ENCODE assay signal across 8 cellular contexts in genomic region chr20:372543-373082, GRCh38. TPM values are rescaled to one million over a fixed set of nuclear protein-coding genes. Genes with fewer than 3 reads are reported as not detected.
DNase-seq lines count a peak whose midpoint lies in the region; ATAC-seq, FAIRE-seq and TF ChIP-seq lines count a peak whose summit lies in the region.
"Not testable (repeated sequence)": the region's sequence is repeated elsewhere in the genome, so short reads cannot be mapped to it uniquely, and the experiment has no call there.

No MANE protein-coding gene starts in this region.

- not testable (repeated sequence) for H4K20me1 ChIP-seq in Loucy (ENCODE audit: insufficient read depth, low read length, poor library complexity, severe bottlenecking); keratinocyte (ENCODE audit: control insufficient read depth, extremely low read depth, insufficient read depth, low read length); osteoblast (ENCODE audit: insufficient read depth, low read length)

- not testable (repeated sequence) for H3K79me2 ChIP-seq in Loucy (ENCODE audit: insufficient read depth, low read length); keratinocyte (ENCODE audit: control insufficient read depth, insufficient read depth, low read length); osteoblast (ENCODE audit: insufficient read depth, low read length)

- CTCF ChIA-PET in activated CD8-positive, alpha-beta memory T cell treated with anti-CD3 and anti-CD28 coated beads, Interleukin-2, amount 10 ng/mL, durations not matched to agents 7 days and 5 days (lab: Charles Lee): interaction anchor here (1.1 to 2.6 kb wide), 6 partner anchors 8 to 115 kb away, joined by 3 to 11 read pairs (median 4); partner anchors contain the start of gene TRIB3

- H3K4me2 ChIP-seq in Loucy (ENCODE audit: low read depth, low read length, poor library complexity, severe bottlenecking) (peak overlapping the region; percentile 76), keratinocyte (ENCODE audit: control insufficient read depth, extremely low read depth, insufficient read depth, low read depth, low read length) (peak overlapping the region; percentile 18)
- not testable (repeated sequence) for H3K4me2 ChIP-seq in osteoblast (ENCODE audit: insufficient read depth, low read length)

- dilution Hi-C loops in keratinocyte (cut with MboI; ENCODE audit: extremely low pct_ligation_motif_present, low sequenced_read_pairs): not testable (repeated sequence)

- not testable (repeated sequence) for H3K9me1 ChIP-seq in keratinocyte (ENCODE audit: control insufficient read depth, extremely low read depth, insufficient read depth, low read length)

- not testable (repeated sequence) for H3K27ac Mint-ChIP-seq in activated CD8-positive, alpha-beta memory T cell treated with anti-CD3 and anti-CD28 coated beads, Interleukin-2, amount 10 ng/mL, durations not matched to agents 7 days and 5 days
- H3K27ac Mint-ChIP-seq in chondrocyte (ENCODE audit: unreplicated experiment): peak overlapping the region; percentile 96

- not testable (repeated sequence) for H3K36me3 Mint-ChIP-seq in activated CD8-positive, alpha-beta memory T cell treated with anti-CD3 and anti-CD28 coated beads, Interleukin-2, amount 10 ng/mL, durations not matched to agents 7 days and 5 days; chondrocyte (ENCODE audit: low read depth)

- not testable (repeated sequence) for TF ChIP-seq CTCF in Loucy (conservative IDR thresholded peaks at IDR 0.05; ENCODE audit: low read length); chondrocyte (IDR thresholded peaks at IDR 0.05); keratinocyte (optimal IDR thresholded peaks at IDR 0.05 in 1 of 3, IDR thresholded peaks at IDR 0.05 in 1 of 3, conservative IDR thresholded peaks at IDR 0.05 in 1 of 3; ENCODE audit: extremely low read depth in 1 of 3, insufficient read depth in 2 of 3, low read length in 3 of 3); osteoblast (IDR thresholded peaks at IDR 0.05; ENCODE audit: extremely low read depth, low read depth, low read length)

- H3K9ac ChIP-seq in Loucy (ENCODE audit: low read depth, low read length, poor library complexity, severe bottlenecking): peak overlapping the region; percentile 53
- H3K9ac ChIP-seq in keratinocyte (ENCODE audit: control insufficient read depth, extremely low read depth, insufficient read depth, low read length): peak overlapping the region; percentile 31
- peak overlapping the region in 1 of 5 donors; percentile 41 for H3K9ac ChIP-seq in subcutaneous abdominal adipose tissue (ENCODE audit: low read length in 5 of 5)

- H3K9me3 ChIP-seq in Loucy (ENCODE audit: insufficient read depth, low read depth, low read length); keratinocyte (ENCODE audit: control insufficient read depth, low read depth, low read length); osteoblast (ENCODE audit: low read depth, low read length); subcutaneous abdominal adipose tissue (ENCODE audit: control insufficient read depth in 5 of 5, low read length in 5 of 5): not testable (repeated sequence)

- H3K27me3 ChIP-seq in Loucy (ENCODE audit: insufficient read depth, low read length, poor library complexity, severe bottlenecking); keratinocyte (ENCODE audit: control insufficient read depth, extremely low read depth, insufficient read depth, low read length); osteoblast (ENCODE audit: insufficient read depth, low read length); subcutaneous abdominal adipose tissue (ENCODE audit: control insufficient read depth in 5 of 5, insufficient read depth in 4 of 5, low read length in 5 of 5): not testable (repeated sequence)

- not testable (repeated sequence) for H3K9me2 ChIP-seq in Loucy (replicated peaks; ENCODE audit: low read depth, low read length)

- not testable (repeated sequence) for H3F3A ChIP-seq in Loucy (ENCODE audit: low read depth)

- not testable (repeated sequence) for H3K9me3 Mint-ChIP-seq in activated CD8-positive, alpha-beta memory T cell treated with anti-CD3 and anti-CD28 coated beads, Interleukin-2, amount 10 ng/mL, durations not matched to agents 7 days and 5 days (ENCODE audit: low read depth); chondrocyte (ENCODE audit: low read depth)

- not testable (repeated sequence) for H3K4me3 ChIP-seq in Loucy (ENCODE audit: low read length, poor library complexity, severe bottlenecking); keratinocyte (ENCODE audit: control insufficient read depth in 2 of 3, extremely low read depth in 1 of 3, insufficient read depth in 2 of 3, low read depth in 1 of 3, low read length in 3 of 3); osteoblast (ENCODE audit: insufficient read depth, low read length); subcutaneous abdominal adipose tissue (ENCODE audit: low read depth in 1 of 5, low read length in 5 of 5)

- not testable (repeated sequence) for H3K4me3 Mint-ChIP-seq in activated CD8-positive, alpha-beta memory T cell treated with anti-CD3 and anti-CD28 coated beads, Interleukin-2, amount 10 ng/mL, durations not matched to agents 7 days and 5 days; chondrocyte (ENCODE audit: unreplicated experiment)

- ATAC-seq in activated CD8-positive, alpha-beta memory T cell treated with anti-CD3 and anti-CD28 coated beads, Interleukin-2, amount 10 ng/mL, durations not matched to agents 7 days and 5 days: peak; percentile 36

- H3K36me3 ChIP-seq in Loucy (ENCODE audit: insufficient read depth, low read length); keratinocyte (ENCODE audit: control insufficient read depth in 2 of 2, extremely low read depth in 1 of 2, insufficient read depth in 2 of 2, low read length in 2 of 2); osteoblast (ENCODE audit: insufficient read depth, low read length); subcutaneous abdominal adipose tissue (ENCODE audit: control insufficient read depth in 5 of 5, insufficient read depth in 5 of 5, low read length in 5 of 5): not testable (repeated sequence)

- H3K4me1 Mint-ChIP-seq in activated CD8-positive, alpha-beta memory T cell treated with anti-CD3 and anti-CD28 coated beads, Interleukin-2, amount 10 ng/mL, durations not matched to agents 7 days and 5 days: peaks cover 23% of the 10 kb centered on the region
- H3K4me1 Mint-ChIP-seq in chondrocyte (ENCODE audit: low read depth): peaks cover 41% of the 10 kb centered on the region

- peaks cover 30% of the 10 kb centered on the region for H3K4me1 ChIP-seq in Loucy (ENCODE audit: insufficient read depth, low read length, poor library complexity, severe bottlenecking)
- H3K4me1 ChIP-seq in keratinocyte (ENCODE audit: control insufficient read depth, extremely low read depth, insufficient read depth, low read length): peaks cover 25% of the 10 kb centered on the region
- not testable (repeated sequence) for H3K4me1 ChIP-seq in osteoblast (ENCODE audit: insufficient read depth, low read length)
- peaks cover 15 to 36% (median 25%) of the 10 kb centered on the region in 5 donors for H3K4me1 ChIP-seq in subcutaneous abdominal adipose tissue (ENCODE audit: control insufficient read depth in 5 of 5, insufficient read depth in 5 of 5, low read length in 5 of 5)

- not testable (repeated sequence) for FAIRE-seq in keratinocyte (lab: Jason Lieb, UNC)

- H2AFZ ChIP-seq in Loucy (ENCODE audit: low read length); osteoblast (ENCODE audit: low read length): not testable (repeated sequence)
- H2AFZ ChIP-seq in keratinocyte (ENCODE audit: control insufficient read depth, low read length): peak overlapping the region; percentile 20

- not testable (repeated sequence) for H3K27me3 Mint-ChIP-seq in activated CD8-positive, alpha-beta memory T cell treated with anti-CD3 and anti-CD28 coated beads, Interleukin-2, amount 10 ng/mL, durations not matched to agents 7 days and 5 days; chondrocyte (ENCODE audit: low read depth)

- H3K27ac ChIP-seq in keratinocyte (ENCODE audit: control insufficient read depth, insufficient read depth, low read length): peak overlapping the region; percentile 89
- H3K27ac ChIP-seq in osteoblast (ENCODE audit: low read depth, low read length): peak overlapping the region; percentile 50
- H3K27ac ChIP-seq in subcutaneous abdominal adipose tissue (ENCODE audit: low read depth, low read length): peak overlapping the region; percentile 69

- peak; percentile 88 for DNase-seq in CD1c-positive myeloid dendritic cell (ENCODE audit: extremely low spot score)
- DNase-seq in SIG-M5 treated with dmso at 0.1 percent for 504 hours (lab: John Stamatoyannopoulos, UW; ENCODE audit: unreplicated experiment): peak; percentile 54
- not testable (repeated sequence) for DNase-seq in activated CD8-positive, alpha-beta memory T cell treated with anti-CD3 and anti-CD28 coated beads, Interleukin-2, amount 10 ng/mL, durations not matched to agents 7 days and 5 days; chondrocyte (ENCODE audit: low spot score); keratinocyte (ENCODE audit: low read depth, low spot score)
- DNase-seq in osteoblast (ENCODE audit: insufficient read length, low spot score, missing footprints): peak; percentile 15

RNA-seq across cellular contexts. Expression of gene TRIB3, which starts 7.9 kb away (rescaled TPM):
- 10 to 100 TPM; 22.4 to 25.4 TPM for total RNA-seq in activated CD8-positive, alpha-beta memory T cell treated with anti-CD3 and anti-CD28 coated beads, Interleukin-2, amount 10 ng/mL, durations not matched to agents 7 days and 5 days
- total RNA-seq in chondrocyte (7.0 to 141 TPM (median 137 TPM) in 3 replicates), osteoblast (176 and 213 TPM in 2 replicates)
- polyA plus RNA-seq in keratinocyte: 52.6 to 68.4 TPM (median 57.6 TPM) in 3 replicates
- polyA plus RNA-seq in keratinocyte (2011; ENCODE audit: low read depth): 13.0 TPM
- polyA plus RNA-seq in keratinocyte (2011; cell fraction: cytosol; rRNA removed): 55.6 and 70.2 TPM in 2 replicates
- polyA plus RNA-seq in keratinocyte (2011; cell fraction: nucleus; rRNA removed): 36.6 and 44.0 TPM in 2 replicates
- 56.1 and 108 TPM in 2 replicates for polyA plus RNA-seq in keratinocyte (2012; ENCODE audit: low replicate concordance)
- 52.9 to 56.4 TPM (median 53.6 TPM) in 3 replicates for polyA minus RNA-seq in keratinocyte
- 103 TPM for polyA minus RNA-seq in keratinocyte (2011; cell fraction: cytosol; rRNA and poly(A)+ RNA removed)
- 29.4 and 35.6 TPM in 2 replicates for polyA minus RNA-seq in keratinocyte (2011; cell fraction: nucleus; rRNA and poly(A)+ RNA removed)

RNA-seq across cellular contexts. Expression of gene NRSN2, which starts 25.7 kb away (rescaled TPM):
- total RNA-seq in activated CD8-positive, alpha-beta memory T cell treated with anti-CD3 and anti-CD28 coated beads, Interleukin-2, amount 10 ng/mL, durations not matched to agents 7 days and 5 days: 1 to 10 TPM; 2.9 to 5.0 TPM
- total RNA-seq in chondrocyte: 72.1 to 77.1 TPM (median 73.2 TPM) in 3 replicates
- 10.4 to 29.0 TPM (median 14.0 TPM) in 3 replicates for polyA plus RNA-seq in keratinocyte
- polyA plus RNA-seq in keratinocyte (2011; ENCODE audit: low read depth): 2.3 TPM
- polyA plus RNA-seq in keratinocyte (2011; cell fraction: cytosol; rRNA removed): 12.5 and 32.8 TPM in 2 replicates
- polyA plus RNA-seq in keratinocyte (2011; cell fraction: nucleus; rRNA removed): 15.1 and 26.5 TPM in 2 replicates
- 10.6 and 21.1 TPM in 2 replicates for polyA plus RNA-seq in keratinocyte (2012; ENCODE audit: low replicate concordance)
- 8.4 to 20.7 TPM (median 11.2 TPM) in 3 replicates for polyA minus RNA-seq in keratinocyte
- polyA minus RNA-seq in keratinocyte (2011; cell fraction: cytosol; rRNA and poly(A)+ RNA removed): 18.6 TPM
- polyA minus RNA-seq in keratinocyte (2011; cell fraction: nucleus; rRNA and poly(A)+ RNA removed): 9.5 and 10.2 TPM in 2 replicates
- 39.5 and 49.6 TPM in 2 replicates for total RNA-seq in osteoblast

RNA-seq across cellular contexts. Expression of gene RBCK1, which starts 35.5 kb away (rescaled TPM):
- total RNA-seq in activated CD8-positive, alpha-beta memory T cell treated with anti-CD3 and anti-CD28 coated beads, Interleukin-2, amount 10 ng/mL, durations not matched to agents 7 days and 5 days: 100 to 1,000 TPM; 114 to 173 TPM
- total RNA-seq in chondrocyte: 84.1 to 95.5 TPM (median 94.3 TPM) in 3 replicates
- 83.3 to 136 TPM (median 129 TPM) in 3 replicates for polyA plus RNA-seq in keratinocyte
- 104 TPM for polyA plus RNA-seq in keratinocyte (2011; ENCODE audit: low read depth)
- 94.2 and 135 TPM in 2 replicates for polyA plus RNA-seq in keratinocyte (2011; cell fraction: cytosol; rRNA removed)
- 162 and 239 TPM in 2 replicates for polyA plus RNA-seq in keratinocyte (2011; cell fraction: nucleus; rRNA removed)
- polyA plus RNA-seq in keratinocyte (2012; ENCODE audit: low replicate concordance): 131 and 169 TPM in 2 replicates
- polyA minus RNA-seq in keratinocyte: 70.6 to 145 TPM (median 76.0 TPM) in 3 replicates
- polyA minus RNA-seq in keratinocyte (2011; cell fraction: cytosol; rRNA and poly(A)+ RNA removed): 137 TPM
- 72.8 and 74.5 TPM in 2 replicates for polyA minus RNA-seq in keratinocyte (2011; cell fraction: nucleus; rRNA and poly(A)+ RNA removed)
- total RNA-seq in osteoblast: 73.1 and 104 TPM in 2 replicates

RNA-seq across cellular contexts. Expression of gene SOX12, which starts 47.3 kb away (rescaled TPM):
- total RNA-seq in activated CD8-positive, alpha-beta memory T cell treated with anti-CD3 and anti-CD28 coated beads, Interleukin-2, amount 10 ng/mL, durations not matched to agents 7 days and 5 days: 1 to 10 TPM; 5.7 to 6.3 TPM
- total RNA-seq in chondrocyte (34.3 to 40.4 TPM (median 39.6 TPM) in 3 replicates), osteoblast (6.2 and 6.9 TPM in 2 replicates)
- 1.4 to 3.5 TPM (median 1.9 TPM) in 3 replicates for polyA plus RNA-seq in keratinocyte
- polyA plus RNA-seq in keratinocyte (2011; ENCODE audit: low read depth): 0.54 TPM
- 1.7 and 3.5 TPM in 2 replicates for polyA plus RNA-seq in keratinocyte (2011; cell fraction: cytosol; rRNA removed)
- 5.4 and 7.0 TPM in 2 replicates for polyA plus RNA-seq in keratinocyte (2011; cell fraction: nucleus; rRNA removed)
- 3.0 and 8.8 TPM in 2 replicates for polyA plus RNA-seq in keratinocyte (2012; ENCODE audit: low replicate concordance)
- 1.2 to 4.6 TPM (median 1.3 TPM) in 3 replicates for polyA minus RNA-seq in keratinocyte
- polyA minus RNA-seq in keratinocyte (2011; cell fraction: cytosol; rRNA and poly(A)+ RNA removed): 4.6 TPM
- polyA minus RNA-seq in keratinocyte (2011; cell fraction: nucleus; rRNA and poly(A)+ RNA removed): 1.7 and 2.2 TPM in 2 replicates
